In the genomic region with DNA sequence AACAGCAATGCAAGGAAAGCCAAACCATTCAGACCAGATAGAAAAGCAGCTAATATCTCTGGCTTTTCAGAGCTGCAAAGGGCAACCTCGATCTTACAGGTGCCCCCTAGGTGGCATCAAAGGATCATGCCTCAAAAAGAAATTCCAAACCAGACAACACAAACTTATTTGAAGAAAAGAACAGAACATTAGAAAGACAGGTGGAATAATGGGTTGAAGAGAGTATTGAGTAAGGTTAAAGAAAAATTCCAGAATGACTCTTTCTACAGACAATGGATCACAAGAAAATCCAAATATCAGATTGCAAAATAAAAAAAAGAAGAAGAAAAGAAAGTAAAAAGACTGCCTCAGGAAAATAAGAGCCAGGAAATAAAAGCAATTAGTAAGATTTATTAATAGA, we compare ENCODE assay signal across 8 cellular contexts.
DNase-seq lines count a peak whose midpoint lies in the region; ATAC-seq and TF ChIP-seq lines count a peak whose summit lies in the region.

No MANE protein-coding gene starts in this region.

- H3K9me3 ChIP-seq in esophagus squamous epithelium = no peaks in the 10 kb centered on the region
- no peaks in the 10 kb centered on the region for H3K9me3 ChIP-seq in smooth muscle cell (replicated peaks; ENCODE audit: low read depth)

- H3K4me2 ChIP-seq in smooth muscle cell = no peak overlapping the region

- H3F3A ChIP-seq in smooth muscle cell (ENCODE audit: low read depth) = no peaks in the 10 kb centered on the region

- H3K79me2 ChIP-seq in smooth muscle cell (ENCODE audit: low read depth) = no peaks in the 10 kb centered on the region

- H3K27ac Mint-ChIP-seq in activated naive CD4-positive, alpha-beta T cell treated with anti-CD3 and anti-CD28 coated beads, Interleukin-2, amount 50 U/mL, for 72 hours = peak overlapping the region; percentile 4 to 20

- no peaks in the 10 kb centered on the region for H3K9me3 Mint-ChIP-seq in activated naive CD4-positive, alpha-beta T cell treated with anti-CD3 and anti-CD28 coated beads, Interleukin-2, amount 50 U/mL, for 72 hours

- no peak overlapping the region for H3K9ac ChIP-seq in smooth muscle cell (ENCODE audit: low read depth)

- TF ChIP-seq CTCF in esophagus squamous epithelium (IDR thresholded peaks at IDR 0.05) (peak in 4 of 6 experiments; percentile 28 to 41 (median 36)), smooth muscle cell (IDR thresholded peaks at IDR 0.05; ENCODE audit: borderline replicate concordance, insufficient read depth, poor library complexity, severe bottlenecking) (peak; percentile 66)

- peaks cover 0 to 5% (median 0%) of the 10 kb centered on the region in 3 donors for H3K4me1 ChIP-seq in esophagus squamous epithelium
- H3K4me1 ChIP-seq in smooth muscle cell (ENCODE audit: low read depth) = no peaks in the 10 kb centered on the region

- no peak overlapping the region for H3K27ac ChIP-seq in esophagus squamous epithelium
- no peak overlapping the region for H3K27ac ChIP-seq in smooth muscle cell (ENCODE audit: low read depth)

- H3K4me3 ChIP-seq in esophagus squamous epithelium (no peak overlapping the region), smooth muscle cell (no peak overlapping the region)

- intact Hi-C loops in esophagus squamous epithelium (cut with DNase I) = no loop called here

- TF ChIP-seq POLR2A in esophagus squamous epithelium (IDR thresholded peaks at IDR 0.05) = no peak

- no peak for DNase-seq in activated naive CD4-positive, alpha-beta T cell treated with anti-CD3 and anti-CD28 coated beads, Interleukin-2, amount 50 U/mL, for 72 hours (ENCODE audit: low spot score in 2 of 2)
- no peak for DNase-seq in activated naive CD4-positive, alpha-beta T cell (lab: John Stamatoyannopoulos, UW)
- DNase-seq in OCI-M1 (lab: John Stamatoyannopoulos, UW) = peak; percentile 11
- no peak for DNase-seq in esophagus squamous epithelium (lab: John Stamatoyannopoulos, UW)
- DNase-seq in smooth muscle cell (lab: John Stamatoyannopoulos, UW; ENCODE audit: unreplicated experiment) = no peak
- no peak for DNase-seq in KG1 (lab: John Stamatoyannopoulos, UW)
- DNase-seq in DMS79 treated with DMSO at 0.1 percent for 48 hours (lab: John Stamatoyannopoulos, UW) = no peak

- H2AFZ ChIP-seq in smooth muscle cell (ENCODE audit: low read depth) = no peak overlapping the region

- WGBS in esophagus squamous epithelium, 2 donors = 12 to 13% methylated on average over 1 of the region's 1 CpG
- WGBS in smooth muscle cell (ENCODE audit: low lambda C conversion rate) = 30% methylated on average over 1 of the region's 1 CpG

- peaks cover 0 to 5% of the 10 kb centered on the region in 2 donors for H3K36me3 Mint-ChIP-seq in activated naive CD4-positive, alpha-beta T cell treated with anti-CD3 and anti-CD28 coated beads, Interleukin-2, amount 50 U/mL, for 72 hours

- no peaks in the 10 kb centered on the region for H3K27me3 ChIP-seq in esophagus squamous epithelium
- no peaks in the 10 kb centered on the region for H3K27me3 ChIP-seq in smooth muscle cell (ENCODE audit: low read depth)

- H3K36me3 ChIP-seq in esophagus squamous epithelium (peaks cover 0 to 5% (median 0%) of the 10 kb centered on the region in 3 donors), smooth muscle cell (ENCODE audit: low read depth) (no peaks in the 10 kb centered on the region)

- no peaks in the 10 kb centered on the region for H4K20me1 ChIP-seq in smooth muscle cell (ENCODE audit: low read depth)

- ATAC-seq in activated naive CD4-positive, alpha-beta T cell treated with anti-CD3 and anti-CD28 coated beads, Interleukin-2, amount 50 U/mL, for 72 hours = no peak
- no peak for ATAC-seq in HG03439 (IDR thresholded peaks at IDR 0.05; ENCODE audit: unreplicated experiment)
